ENCODE assay signal across 13 cellular contexts in the genomic region with DNA sequence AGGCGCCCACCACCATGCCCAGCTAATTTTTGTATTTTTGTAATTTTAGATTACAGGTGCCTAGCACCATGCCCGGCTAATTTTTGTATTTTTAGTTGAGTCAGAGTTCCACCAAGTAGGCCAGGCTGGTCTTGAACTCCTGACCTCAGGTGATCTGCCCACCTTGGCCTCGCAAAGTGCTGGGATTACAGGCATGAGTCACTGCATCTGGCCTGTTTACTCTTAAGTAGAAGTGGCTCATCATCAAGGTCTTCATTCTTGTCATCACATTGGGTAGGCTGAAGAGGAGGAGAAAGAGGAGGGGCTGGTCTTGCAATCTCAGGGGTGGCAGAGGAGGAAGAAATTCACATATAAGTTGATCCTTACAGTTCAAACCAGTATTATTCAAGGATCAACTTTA.
DNase-seq lines count a peak whose midpoint lies in the region; ATAC-seq and TF ChIP-seq lines count a peak whose summit lies in the region.
"Had no signal": no experiment of that assay in that cellular context is flagged by ENCODE, and none has a peak within 500 bp of the region (broad histone marks: within the 10 kb centered on the region; RNA-seq: fewer than 3 reads in every experiment).

No MANE protein-coding gene starts in this region.

- 75% methylated on average over 3 of the region's 3 CpGs for WGBS in SK-N-SH (ENCODE audit: low lambda C conversion rate)

- H3K36me3 ChIP-seq in neutrophil (no peaks in the 10 kb centered on the region), SK-N-SH (replicated peaks in 1 of 2; ENCODE audit: control insufficient read depth in 1 of 2, insufficient read depth in 2 of 2, low read length in 1 of 2) (no peaks in the 10 kb centered on the region)
- H3K36me3 ChIP-seq: gastroesophageal sphincter, upper lobe of right lung had no signal

- POLR2A ChIA-PET in SK-N-SH (lab: Yijun Ruan, JAX), result no interaction called here

- H3K9me2 ChIP-seq in SK-N-SH, result no peaks in the 10 kb centered on the region

- no peak overlapping the region for H3K9ac ChIP-seq in SK-N-SH

- DNase-seq in activated T-cell treated with anti-CD3 and anti-CD28 coated beads, Interleukin-2, amount 50 U/mL, for 4 hours, result peak; percentile 7
- DNase-seq in activated T-cell treated with anti-CD3 and anti-CD28 coated beads, Interleukin-2, amount 50 U/mL, for 1 hour, result no peak
- DNase-seq in LoVo (ENCODE audit: low spot score) (peak; percentile 23), SK-N-SH (no peak)
- DNase-seq in activated naive CD8-positive, alpha-beta T cell treated with anti-CD3 and anti-CD28 coated beads for 36 hours, result no peak
- DNase-seq: DND-41, NCI-H2227 treated with DMSO at 0.1 percent for 48 hours, upper lobe of right lung had no signal

- peak in 1 of 2 donors; percentile 25 for ATAC-seq in activated T-cell treated with anti-CD3 and anti-CD28 coated beads, Interleukin-2, amount 50 U/mL, for 4 hours
- ATAC-seq in HG03095 (IDR thresholded peaks at IDR 0.05; ENCODE audit: unreplicated experiment) (no peak), HG03354 (IDR thresholded peaks at IDR 0.05; ENCODE audit: poor library complexity, severe bottlenecking, unreplicated experiment) (no peak)
- ATAC-seq: gastroesophageal sphincter, SK-N-SH treated with all-trans-retinoic acid at 6 μM for 48 hours, upper lobe of right lung had no signal

- H3F3A ChIP-seq in SK-N-SH (replicated peaks; ENCODE audit: insufficient read depth), result no peaks in the 10 kb centered on the region

- no peaks in the 10 kb centered on the region for H3K9me3 ChIP-seq in neutrophil
- no peaks in the 10 kb centered on the region for H3K9me3 ChIP-seq in SK-N-SH
- H3K9me3 ChIP-seq: gastroesophageal sphincter, upper lobe of right lung had no signal

- peaks cover 76% of the 10 kb centered on the region for H3K4me1 Mint-ChIP-seq in activated T-cell treated with anti-CD3 and anti-CD28 coated beads, Interleukin-2, amount 50 U/mL, for 4 hours (ENCODE audit: low read depth)
- peaks cover 64% of the 10 kb centered on the region for H3K4me1 Mint-ChIP-seq in activated naive CD8-positive, alpha-beta T cell treated with anti-CD3 and anti-CD28 coated beads for 36 hours

- H3K36me3 Mint-ChIP-seq in activated T-cell treated with anti-CD3 and anti-CD28 coated beads, Interleukin-2, amount 50 U/mL, for 4 hours (ENCODE audit: insufficient read depth), result no peaks in the 10 kb centered on the region
- H3K36me3 Mint-ChIP-seq in activated naive CD8-positive, alpha-beta T cell treated with anti-CD3 and anti-CD28 coated beads for 36 hours, result peaks cover 17% of the 10 kb centered on the region

- H3K79me2 ChIP-seq in SK-N-SH (ENCODE audit: insufficient read depth), result no peaks in the 10 kb centered on the region

- no peak overlapping the region for H3K4me2 ChIP-seq in SK-N-SH

- H3K4me3 Mint-ChIP-seq in activated T-cell treated with anti-CD3 and anti-CD28 coated beads, Interleukin-2, amount 50 U/mL, for 4 hours, result no peak overlapping the region
- H3K4me3 Mint-ChIP-seq in activated naive CD8-positive, alpha-beta T cell treated with anti-CD3 and anti-CD28 coated beads for 36 hours, result no peak overlapping the region

- no peaks in the 10 kb centered on the region for H3K27me3 Mint-ChIP-seq in activated T-cell treated with anti-CD3 and anti-CD28 coated beads, Interleukin-2, amount 50 U/mL, for 4 hours (ENCODE audit: low read depth)
- H3K27me3 Mint-ChIP-seq in activated naive CD8-positive, alpha-beta T cell treated with anti-CD3 and anti-CD28 coated beads for 36 hours, result no peaks in the 10 kb centered on the region

- TF ChIP-seq RAD21 in SK-N-SH (IDR thresholded peaks at IDR 0.05; ENCODE audit: low read length), result no peak

- CTCF ChIA-PET in SK-N-SH (lab: Yijun Ruan, JAX), result interaction anchor here (1.5 kb wide), 1 partner anchor 19 kb away, joined by 3 read pairs; no protein-coding TSS in a partner anchor

- H3K27ac ChIP-seq in neutrophil, result peak overlapping the region; percentile 97
- H3K27ac ChIP-seq in SK-N-SH (ENCODE audit: low read depth in 2 of 2, low read length in 1 of 2), result no peak overlapping the region
- H3K27ac ChIP-seq: gastroesophageal sphincter, upper lobe of right lung had no signal

- H3K4me1 ChIP-seq in neutrophil (ENCODE audit: control insufficient read depth in 1 of 2, insufficient read depth in 1 of 2, low read depth in 1 of 2, low read length in 1 of 2) (peaks cover 31 to 46% of the 10 kb centered on the region in 2 experiments), SK-N-SH (ENCODE audit: control insufficient read depth in 1 of 2, insufficient read depth in 2 of 2, low read depth in 1 of 2, low read length in 1 of 2) (peaks cover 0 to 5% of the 10 kb centered on the region in 2 experiments; a peak in 2 of 4 replicates)
- H3K4me1 ChIP-seq: gastroesophageal sphincter had no signal

- H2AFZ ChIP-seq in SK-N-SH (ENCODE audit: low read depth), result no peak overlapping the region

- H3K27me3 ChIP-seq in neutrophil (no peaks in the 10 kb centered on the region), SK-N-SH (ENCODE audit: insufficient read depth) (no peaks in the 10 kb centered on the region)
- H3K27me3 ChIP-seq: gastroesophageal sphincter, upper lobe of right lung had no signal

- TF ChIP-seq CTCF in neutrophil (IDR thresholded peaks at IDR 0.05) (no peak), SK-N-SH (IDR thresholded peaks at IDR 0.05) (no peak)

- no peak overlapping the region for H3K4me3 ChIP-seq in neutrophil (ENCODE audit: low read depth in 1 of 2, low read length in 1 of 2)
- H3K4me3 ChIP-seq in SK-N-SH (ENCODE audit: low read depth in 2 of 2, low read length in 1 of 2), result no peak overlapping the region
- H3K4me3 ChIP-seq: gastroesophageal sphincter, upper lobe of right lung had no signal

- H3K27ac Mint-ChIP-seq in activated naive CD8-positive, alpha-beta T cell treated with anti-CD3 and anti-CD28 coated beads for 36 hours, result peak overlapping the region; percentile 0

- no peaks in the 10 kb centered on the region for H4K20me1 ChIP-seq in SK-N-SH (ENCODE audit: insufficient read depth)

- TF ChIP-seq EP300 in SK-N-SH (IDR thresholded peaks at IDR 0.05; ENCODE audit: borderline replicate concordance in 1 of 2, low read depth in 1 of 2, low read length in 1 of 2), result no peak

- no peaks in the 10 kb centered on the region for H3K9me3 Mint-ChIP-seq in activated T-cell treated with anti-CD3 and anti-CD28 coated beads, Interleukin-2, amount 50 U/mL, for 4 hours
- peaks cover 9% of the 10 kb centered on the region for H3K9me3 Mint-ChIP-seq in activated naive CD8-positive, alpha-beta T cell treated with anti-CD3 and anti-CD28 coated beads for 36 hours

TF ChIP-seq in SK-N-SH, 30 proteins besides CTCF, POLR2A, EP300 and RAD21:
- TF ChIP-seq, protein P1, sequence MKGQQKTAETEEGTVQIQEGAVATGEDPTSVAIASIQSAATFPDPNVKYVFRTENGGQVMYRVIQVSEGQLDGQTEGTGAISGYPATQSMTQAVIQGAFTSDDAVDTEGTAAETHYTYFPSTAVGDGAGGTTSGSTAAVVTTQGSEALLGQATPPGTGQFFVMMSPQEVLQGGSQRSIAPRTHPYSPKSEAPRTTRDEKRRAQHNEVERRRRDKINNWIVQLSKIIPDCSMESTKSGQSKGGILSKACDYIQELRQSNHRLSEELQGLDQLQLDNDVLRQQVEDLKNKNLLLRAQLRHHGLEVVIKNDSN (IDR thresholded peaks at IDR 0.05; ENCODE audit: borderline replicate concordance, low read depth), result no peak
- TF ChIP-seq, protein P2, sequence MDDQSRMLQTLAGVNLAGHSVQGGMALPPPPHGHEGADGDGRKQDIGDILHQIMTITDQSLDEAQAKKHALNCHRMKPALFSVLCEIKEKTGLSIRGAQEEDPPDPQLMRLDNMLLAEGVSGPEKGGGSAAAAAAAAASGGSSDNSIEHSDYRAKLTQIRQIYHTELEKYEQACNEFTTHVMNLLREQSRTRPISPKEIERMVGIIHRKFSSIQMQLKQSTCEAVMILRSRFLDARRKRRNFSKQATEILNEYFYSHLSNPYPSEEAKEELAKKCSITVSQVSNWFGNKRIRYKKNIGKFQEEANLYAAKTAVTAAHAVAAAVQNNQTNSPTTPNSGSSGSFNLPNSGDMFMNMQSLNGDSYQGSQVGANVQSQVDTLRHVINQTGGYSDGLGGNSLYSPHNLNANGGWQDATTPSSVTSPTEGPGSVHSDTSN (IDR thresholded peaks at IDR 0.05), result no peak
- TF ChIP-seq CHD2 (IDR thresholded peaks at IDR 0.05; ENCODE audit: low read length, partially characterized antibody) (no peak), MEF2A (IDR thresholded peaks at IDR 0.05; ENCODE audit: borderline replicate concordance, low read depth) (no peak), RFX5 (IDR thresholded peaks at IDR 0.05; ENCODE audit: low read length) (no peak), RXRA (IDR thresholded peaks at IDR 0.05; ENCODE audit: borderline replicate concordance, low read depth) (no peak), FOXM1 (IDR thresholded peaks at IDR 0.05; ENCODE audit: low read depth) (no peak)
- TF ChIP-seq, protein P3, sequence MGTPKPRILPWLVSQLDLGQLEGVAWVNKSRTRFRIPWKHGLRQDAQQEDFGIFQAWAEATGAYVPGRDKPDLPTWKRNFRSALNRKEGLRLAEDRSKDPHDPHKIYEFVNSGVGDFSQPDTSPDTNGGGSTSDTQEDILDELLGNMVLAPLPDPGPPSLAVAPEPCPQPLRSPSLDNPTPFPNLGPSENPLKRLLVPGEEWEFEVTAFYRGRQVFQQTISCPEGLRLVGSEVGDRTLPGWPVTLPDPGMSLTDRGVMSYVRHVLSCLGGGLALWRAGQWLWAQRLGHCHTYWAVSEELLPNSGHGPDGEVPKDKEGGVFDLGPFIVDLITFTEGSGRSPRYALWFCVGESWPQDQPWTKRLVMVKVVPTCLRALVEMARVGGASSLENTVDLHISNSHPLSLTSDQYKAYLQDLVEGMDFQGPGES (IDR thresholded peaks at IDR 0.05; ENCODE audit: low read depth, low read length), result no peak
TF ChIP-seq in SK-N-SH: peak in this region for 0.

Comparison
In these comparisons a context has a peak if more than half of its experiments do, and no peak if none do; other contexts are left out.
1. DNase-seq: peak in activated T-cell treated with anti-CD3 and anti-CD28 coated beads, Interleukin-2, amount 50 U/mL, for 4 hours (single experiment) and LoVo (single experiment); none in activated T-cell treated with anti-CD3 and anti-CD28 coated beads, Interleukin-2, amount 50 U/mL, for 1 hour (single experiment), activated naive CD8-positive, alpha-beta T cell treated with anti-CD3 and anti-CD28 coated beads for 36 hours (single experiment) and SK-N-SH (single experiment).